15 cellular contexts compared by ENCODE assay signal in genomic region chr5:172119921-172120688, GRCh38.
DNase-seq lines count a peak whose midpoint lies in the region; ATAC-seq and TF ChIP-seq lines count a peak whose summit lies in the region.
"Had no signal": no experiment of that assay in that cellular context is flagged by ENCODE, and none has a peak within 500 bp of the region (broad histone marks: within the 10 kb centered on the region; RNA-seq: fewer than 3 reads in every experiment).

No MANE protein-coding gene starts in this region.

- no peaks in the 10 kb centered on the region; the same call in 1 of the 2 replicates for H4K20me1 ChIP-seq in GM23338 (replicated peaks; ENCODE audit: insufficient read depth)

- peaks cover 61% of the 10 kb centered on the region for H3K4me1 Mint-ChIP-seq in activated CD4-positive, alpha-beta T cell treated with anti-CD3 and anti-CD28 coated beads, Interleukin-2, amount 10 ng/mL, durations not matched to agents 7 days and 5 days
- no peaks in the 10 kb centered on the region for H3K4me1 Mint-ChIP-seq in GM23338
- H3K4me1 Mint-ChIP-seq in activated naive CD8-positive, alpha-beta T cell treated with anti-CD3 and anti-CD28 coated beads, Interleukin-2, amount 10 ng/mL, durations not matched to agents 7 days and 5 days: peaks cover 47% of the 10 kb centered on the region
- H3K4me1 Mint-ChIP-seq in naive thymus-derived CD8-positive, alpha-beta T cell: peaks cover 26 to 86% (median 66%) of the 10 kb centered on the region in 4 donors

- H3K9me3 Mint-ChIP-seq in activated CD4-positive, alpha-beta T cell treated with anti-CD3 and anti-CD28 coated beads, Interleukin-2, amount 10 ng/mL, durations not matched to agents 7 days and 5 days: peaks cover 2% of the 10 kb centered on the region
- no peaks in the 10 kb centered on the region; the same call in 2 of the 3 replicates for H3K9me3 Mint-ChIP-seq in GM23338
- H3K9me3 Mint-ChIP-seq in activated naive CD8-positive, alpha-beta T cell treated with anti-CD3 and anti-CD28 coated beads, Interleukin-2, amount 10 ng/mL, durations not matched to agents 7 days and 5 days: no peaks in the 10 kb centered on the region
- H3K9me3 Mint-ChIP-seq in naive thymus-derived CD8-positive, alpha-beta T cell: peaks cover 0 to under 1% (median 0%) of the 10 kb centered on the region in 9 donors

- POLR2A ChIA-PET in activated CD4-positive, alpha-beta T cell treated with anti-CD3 and anti-CD28 coated beads, Interleukin-2, amount 10 ng/mL, durations not matched to agents 7 days and 5 days (lab: Charles Lee): no interaction called here
- POLR2A ChIA-PET in activated naive CD8-positive, alpha-beta T cell treated with anti-CD3 and anti-CD28 coated beads, Interleukin-2, amount 10 ng/mL, durations not matched to agents 7 days and 5 days (lab: Charles Lee): interaction anchor here (0.7 to 1.6 kb wide), 4 partner anchors 12 to 66 kb away, joined by 3 to 5 read pairs (median 3); no protein-coding TSS in a partner anchor
- POLR2A ChIA-PET in naive thymus-derived CD8-positive, alpha-beta T cell (lab: Charles Lee): interaction anchor here (1.0 to 18.3 kb wide), 4 partner anchors 9 to 64 kb away, joined by 3 to 359 read pairs (median 102); partner anchors contain the start of gene STK10

- ATAC-seq in GM23338 (peak; percentile 24; the same call in 2 of the 3 replicates), HG02938 (IDR thresholded peaks at IDR 0.05; ENCODE audit: unreplicated experiment) (no peak)
- no peak for ATAC-seq in activated naive CD8-positive, alpha-beta T cell treated with anti-CD3 and anti-CD28 coated beads, Interleukin-2, amount 10 ng/mL, durations not matched to agents 7 days and 5 days (ENCODE audit: low read depth)
- no peak for ATAC-seq in naive thymus-derived CD8-positive, alpha-beta T cell
- ATAC-seq: heart right ventricle had no signal

- no peak for TF ChIP-seq CTCF in GM23338 (conservative IDR thresholded peaks at IDR 0.05; ENCODE audit: low read depth in 2 of 2)

- no peak overlapping the region for H3K4me3 Mint-ChIP-seq in activated CD4-positive, alpha-beta T cell treated with anti-CD3 and anti-CD28 coated beads, Interleukin-2, amount 10 ng/mL, durations not matched to agents 7 days and 5 days
- no peak overlapping the region for H3K4me3 Mint-ChIP-seq in GM23338
- H3K4me3 Mint-ChIP-seq in activated naive CD8-positive, alpha-beta T cell treated with anti-CD3 and anti-CD28 coated beads, Interleukin-2, amount 10 ng/mL, durations not matched to agents 7 days and 5 days: no peak overlapping the region
- no peak overlapping the region for H3K4me3 Mint-ChIP-seq in naive thymus-derived CD8-positive, alpha-beta T cell

- no peaks in the 10 kb centered on the region for H3K4me1 ChIP-seq in GM23338 (ENCODE audit: insufficient read depth)

- peak overlapping the region; percentile 63; the same call in 1 of the 2 replicates for H3K27ac ChIP-seq in GM23338 (ENCODE audit: low read depth)
- H3K27ac ChIP-seq: suprapubic skin had no signal

- H3F3A ChIP-seq in GM23338 (replicated peaks; ENCODE audit: low read depth): no peaks in the 10 kb centered on the region

- H3K79me2 ChIP-seq in GM23338 (replicated peaks; ENCODE audit: insufficient read depth): no peaks in the 10 kb centered on the region

- peaks cover 66% of the 10 kb centered on the region for H3K36me3 Mint-ChIP-seq in activated CD4-positive, alpha-beta T cell treated with anti-CD3 and anti-CD28 coated beads, Interleukin-2, amount 10 ng/mL, durations not matched to agents 7 days and 5 days (ENCODE audit: low read depth)
- H3K36me3 Mint-ChIP-seq in GM23338 (ENCODE audit: low read depth): peaks cover 11% of the 10 kb centered on the region
- peaks cover 53% of the 10 kb centered on the region for H3K36me3 Mint-ChIP-seq in activated naive CD8-positive, alpha-beta T cell treated with anti-CD3 and anti-CD28 coated beads, Interleukin-2, amount 10 ng/mL, durations not matched to agents 7 days and 5 days
- peaks cover 5 to 65% (median 21%) of the 10 kb centered on the region in 3 donors for H3K36me3 Mint-ChIP-seq in naive thymus-derived CD8-positive, alpha-beta T cell

- H3K4me2 ChIP-seq in GM23338: no peak overlapping the region

- no peaks in the 10 kb centered on the region for H3K9me2 ChIP-seq in GM23338 (ENCODE audit: insufficient read depth)

- peak overlapping the region; percentile 57 for H3K27ac Mint-ChIP-seq in activated CD4-positive, alpha-beta T cell treated with anti-CD3 and anti-CD28 coated beads, Interleukin-2, amount 10 ng/mL, durations not matched to agents 7 days and 5 days
- H3K27ac Mint-ChIP-seq in GM23338: no peak overlapping the region
- peak overlapping the region; percentile 60 for H3K27ac Mint-ChIP-seq in activated naive CD8-positive, alpha-beta T cell treated with anti-CD3 and anti-CD28 coated beads, Interleukin-2, amount 10 ng/mL, durations not matched to agents 7 days and 5 days
- peak overlapping the region; percentile 53 to 96 (median 81) for H3K27ac Mint-ChIP-seq in naive thymus-derived CD8-positive, alpha-beta T cell

- no peaks in the 10 kb centered on the region for H3K27me3 Mint-ChIP-seq in activated CD4-positive, alpha-beta T cell treated with anti-CD3 and anti-CD28 coated beads, Interleukin-2, amount 10 ng/mL, durations not matched to agents 7 days and 5 days
- H3K27me3 Mint-ChIP-seq in GM23338 (ENCODE audit: insufficient read depth, low read depth, poor library complexity): peaks cover 10% of the 10 kb centered on the region
- H3K27me3 Mint-ChIP-seq in activated naive CD8-positive, alpha-beta T cell treated with anti-CD3 and anti-CD28 coated beads, Interleukin-2, amount 10 ng/mL, durations not matched to agents 7 days and 5 days: no peaks in the 10 kb centered on the region
- no peaks in the 10 kb centered on the region for H3K27me3 Mint-ChIP-seq in naive thymus-derived CD8-positive, alpha-beta T cell

- no peak overlapping the region for H3K4me3 ChIP-seq in GM23338
- H3K4me3 ChIP-seq: heart right ventricle, suprapubic skin had no signal

- no peak overlapping the region for H2AFZ ChIP-seq in GM23338

- no peaks in the 10 kb centered on the region for H3K27me3 ChIP-seq in GM23338 (ENCODE audit: insufficient read depth)
- H3K27me3 ChIP-seq: heart right ventricle, suprapubic skin had no signal

- DNase-seq in activated CD4-positive, alpha-beta T cell treated with anti-CD3 and anti-CD28 coated beads, Interleukin-2, amount 10 ng/mL, durations not matched to agents 7 days and 5 days: no peak
- DNase-seq in activated CD4-positive, alpha-beta T cell treated with anti-CD3 and anti-CD28 coated beads for 48 hours: no peak
- DNase-seq in GM23338 (ENCODE audit: low spot score): no peak
- DNase-seq in activated naive CD8-positive, alpha-beta T cell treated with anti-CD3 and anti-CD28 coated beads, Interleukin-2, amount 10 ng/mL, durations not matched to agents 7 days and 5 days: peak; percentile 25
- no peak for DNase-seq in naive thymus-derived CD8-positive, alpha-beta T cell
- no peak for DNase-seq in HK-2 (ENCODE audit: unreplicated experiment)
- DNase-seq in activated gamma-delta T cell (lab: John Stamatoyannopoulos, UW): no peak
- DNase-seq: COR-L47, dermis blood vessel endothelial cell, heart right ventricle, kidney glomerular epithelial cell, NCI-H1694 treated with DMSO at 0.1 percent for 48 hours, NCI-H69 had no signal

- H3K36me3 ChIP-seq in GM23338 (ENCODE audit: insufficient read depth): no peaks in the 10 kb centered on the region
- H3K36me3 ChIP-seq: suprapubic skin had no signal

- CTCF ChIA-PET in activated CD4-positive, alpha-beta T cell treated with anti-CD3 and anti-CD28 coated beads, Interleukin-2, amount 10 ng/mL, durations not matched to agents 7 days and 5 days (lab: Charles Lee): interaction anchor here (0.9 to 1.6 kb wide), 4 partner anchors 12 to 68 kb away, joined by 4 to 5 read pairs (median 4); partner anchors contain the start of gene STK10
